Comparison of ENCODE assay signal across 30 cellular contexts in genomic region chr20:32396656-32397160, GRCh38. TPM values are rescaled to one million over a fixed set of nuclear protein-coding genes. Genes with fewer than 3 reads are reported as not detected.
DNase-seq lines count a peak whose midpoint lies in the region; ATAC-seq and TF ChIP-seq lines count a peak whose summit lies in the region.
"Had no signal": no experiment of that assay in that cellular context is flagged by ENCODE, and none has a peak within 500 bp of the region (broad histone marks: within the 10 kb centered on the region; RNA-seq: fewer than 3 reads in every experiment).

No MANE protein-coding gene starts in this region.

- no peak overlapping the region for H4K5ac ChIP-seq in IMR-90 (ENCODE audit: low read depth, low read length)

- no peaks in the 10 kb centered on the region for H3K27me3 Mint-ChIP-seq in CD4-positive, alpha-beta T cell
- H3K27me3 Mint-ChIP-seq in chondrocyte (ENCODE audit: low read depth): no peaks in the 10 kb centered on the region
- no peaks in the 10 kb centered on the region for H3K27me3 Mint-ChIP-seq in mesothelial cell of epicardium (ENCODE audit: low read depth)
- H3K27me3 Mint-ChIP-seq in natural killer cell treated with Interleukin-12 subunit alpha and Interleukin-12 subunit beta and Interleukin-15 and Interleukin-18, amount 100 ng/mL, for 72 hours: no peaks in the 10 kb centered on the region
- H3K27me3 Mint-ChIP-seq in activated T-helper 1 cell treated with anti-CD3 and anti-CD28 coated beads, Interleukin-12 subunit alpha, Interleukin-12 subunit beta, Interleukin-2, Interleukin-4 antibody, amounts not matched to agents 30 ng/mL and 10 ng/mL and 1 ng/mL, durations not matched to agents 14 hours and 24 hours and 36 hours (ENCODE audit: insufficient read depth): no peaks in the 10 kb centered on the region
- H3K27me3 Mint-ChIP-seq: activated B cell treated with CpG ODN at 0.5 μM for 24 hours had no signal

- no peak for DNase-seq in CD4-positive, alpha-beta T cell
- peak; percentile 42 for DNase-seq in IMR-90
- no peak for DNase-seq in chondrocyte (ENCODE audit: low spot score)
- no peak for DNase-seq in mesothelial cell of epicardium (ENCODE audit: low spot score in 2 of 2, unreplicated experiment in 2 of 2)
- no peak for DNase-seq in psoas muscle
- no peak for DNase-seq in natural killer cell treated with Interleukin-12 subunit alpha and Interleukin-12 subunit beta and Interleukin-15 and Interleukin-18, amount 100 ng/mL, for 72 hours (ENCODE audit: low spot score)
- no peak for DNase-seq in KBM-7
- no peak for DNase-seq in activated T-helper 1 cell treated with anti-CD3 and anti-CD28 coated beads, Interleukin-12 subunit alpha, Interleukin-12 subunit beta, Interleukin-2, Interleukin-4 antibody, amounts not matched to agents 30 ng/mL and 10 ng/mL and 1 ng/mL, durations not matched to agents 14 hours and 24 hours and 36 hours (ENCODE audit: low spot score)
- DNase-seq: activated B cell treated with CpG ODN at 0.5 μM for 24 hours; activated CD4-positive, alpha-beta T cell treated with anti-CD3 and anti-CD28 coated beads, Interleukin-2, amount 50 U/mL, for 1 hour; activated naive CD4-positive, alpha-beta T cell treated with Interleukin-2 at 50 U/mL for 16 hours; BE2C; CD8-positive, alpha-beta memory T cell; central memory CD4-positive, alpha-beta T cell; dermis blood vessel endothelial cell; DMS153; esophagus squamous epithelium; hippocampal formation; NCI-H1092 treated with DMSO at 0.1 percent for 48 hours; NCI-H1694 treated with DMSO at 0.1 percent for 48 hours; NCI-H2171 treated with DMSO at 0.1 percent for 48 hours; NCI-H510A treated with DMSO at 0.1 percent for 48 hours; pancreas; SK-N-SH; stimulated activated naive CD4-positive, alpha-beta T cell; upper lobe of left lung had no signal

- H3K36me3 Mint-ChIP-seq in CD4-positive, alpha-beta T cell (ENCODE audit: low read depth): peaks cover 78% of the 10 kb centered on the region
- peaks cover 22% of the 10 kb centered on the region for H3K36me3 Mint-ChIP-seq in chondrocyte (ENCODE audit: low read depth)
- H3K36me3 Mint-ChIP-seq in mesothelial cell of epicardium: peaks cover 46% of the 10 kb centered on the region
- peaks cover 18% of the 10 kb centered on the region for H3K36me3 Mint-ChIP-seq in natural killer cell treated with Interleukin-12 subunit alpha and Interleukin-12 subunit beta and Interleukin-15 and Interleukin-18, amount 100 ng/mL, for 72 hours
- peaks cover 33% of the 10 kb centered on the region for H3K36me3 Mint-ChIP-seq in activated T-helper 1 cell treated with anti-CD3 and anti-CD28 coated beads, Interleukin-12 subunit alpha, Interleukin-12 subunit beta, Interleukin-2, Interleukin-4 antibody, amounts not matched to agents 30 ng/mL and 10 ng/mL and 1 ng/mL, durations not matched to agents 14 hours and 24 hours and 36 hours (ENCODE audit: low read depth)

- H3K14ac ChIP-seq in IMR-90 (replicated peaks; ENCODE audit: low read depth, low read length): no peak overlapping the region

- no peak for TF ChIP-seq RAD21 in IMR-90 (IDR thresholded peaks at IDR 0.05; ENCODE audit: low read length)

- no peak overlapping the region for H3K23ac ChIP-seq in IMR-90 (ENCODE audit: low read depth, low read length)

- H3K9ac ChIP-seq in IMR-90 (ENCODE audit: low read depth, low read length): no peak overlapping the region
- H3K9ac ChIP-seq: SK-N-SH had no signal

- peaks cover 58% of the 10 kb centered on the region for H3K4me1 Mint-ChIP-seq in CD4-positive, alpha-beta T cell (ENCODE audit: low read depth)
- H3K4me1 Mint-ChIP-seq in chondrocyte (ENCODE audit: low read depth) (peaks cover 29% of the 10 kb centered on the region), mesothelial cell of epicardium (peaks cover 5% of the 10 kb centered on the region)
- H3K4me1 Mint-ChIP-seq in natural killer cell treated with Interleukin-12 subunit alpha and Interleukin-12 subunit beta and Interleukin-15 and Interleukin-18, amount 100 ng/mL, for 72 hours (ENCODE audit: low read depth in 2 of 2): peaks cover 15 to 18% of the 10 kb centered on the region in 2 donors
- H3K4me1 Mint-ChIP-seq in activated T-helper 1 cell treated with anti-CD3 and anti-CD28 coated beads, Interleukin-12 subunit alpha, Interleukin-12 subunit beta, Interleukin-2, Interleukin-4 antibody, amounts not matched to agents 30 ng/mL and 10 ng/mL and 1 ng/mL, durations not matched to agents 14 hours and 24 hours and 36 hours (ENCODE audit: low read depth): peaks cover 21% of the 10 kb centered on the region

- H3K9me3 ChIP-seq in CD4-positive, alpha-beta T cell (ENCODE audit: control insufficient read depth, low read length): no peaks in the 10 kb centered on the region
- no peaks in the 10 kb centered on the region for H3K9me3 ChIP-seq in IMR-90 (ENCODE audit: control insufficient read depth, insufficient read depth, low read length)
- H3K9me3 ChIP-seq in psoas muscle: no peaks in the 10 kb centered on the region
- H3K9me3 ChIP-seq: A549, BE2C, esophagus squamous epithelium, pancreas, SK-N-SH, suprapubic skin, upper lobe of left lung had no signal

- no peak overlapping the region for H2AK9ac ChIP-seq in IMR-90 (replicated peaks; ENCODE audit: low read depth, low read length, poor library complexity)

- peaks cover 2% of the 10 kb centered on the region; the same call in 1 of the 2 replicates for H3K4me1 ChIP-seq in IMR-90 (ENCODE audit: control insufficient read depth, insufficient read depth, low read length)
- peaks cover 8% of the 10 kb centered on the region for H3K4me1 ChIP-seq in psoas muscle
- H3K4me1 ChIP-seq: A549, BE2C, esophagus squamous epithelium, pancreas, suprapubic skin had no signal

- TF ChIP-seq CTCF in CD4-positive, alpha-beta T cell (IDR thresholded peaks at IDR 0.05): no peak
- TF ChIP-seq CTCF in IMR-90 (conservative IDR thresholded peaks at IDR 0.05; ENCODE audit: low read depth, low read length) (no peak), chondrocyte (IDR thresholded peaks at IDR 0.05) (no peak), mesothelial cell of epicardium (IDR thresholded peaks at IDR 0.05; ENCODE audit: unreplicated experiment) (no peak), psoas muscle (IDR thresholded peaks at IDR 0.05) (no peak)

- H4K8ac ChIP-seq in IMR-90 (ENCODE audit: low read depth in 2 of 2, low read length in 2 of 2): no peak overlapping the region

- H2BK5ac ChIP-seq in IMR-90 (ENCODE audit: low read depth, low read length, poor library complexity, severe bottlenecking): peak overlapping the region; percentile 44

- H3K18ac ChIP-seq in IMR-90 (ENCODE audit: low read depth, low read length): no peak overlapping the region

- no peak overlapping the region for H3K4me3 Mint-ChIP-seq in CD4-positive, alpha-beta T cell
- H3K4me3 Mint-ChIP-seq in chondrocyte (ENCODE audit: unreplicated experiment): no peak overlapping the region
- no peak overlapping the region for H3K4me3 Mint-ChIP-seq in mesothelial cell of epicardium
- no peak overlapping the region for H3K4me3 Mint-ChIP-seq in natural killer cell treated with Interleukin-12 subunit alpha and Interleukin-12 subunit beta and Interleukin-15 and Interleukin-18, amount 100 ng/mL, for 72 hours
- H3K4me3 Mint-ChIP-seq in activated T-helper 1 cell treated with anti-CD3 and anti-CD28 coated beads, Interleukin-12 subunit alpha, Interleukin-12 subunit beta, Interleukin-2, Interleukin-4 antibody, amounts not matched to agents 30 ng/mL and 10 ng/mL and 1 ng/mL, durations not matched to agents 14 hours and 24 hours and 36 hours: no peak overlapping the region
- H3K4me3 Mint-ChIP-seq: activated B cell treated with CpG ODN at 0.5 μM for 24 hours; CD8-positive, alpha-beta memory T cell; neural crest cell had no signal

- H4K20me1 ChIP-seq in IMR-90 (ENCODE audit: insufficient read depth, low read length): peaks cover 49% of the 10 kb centered on the region

- no peak overlapping the region for H3K4me3 ChIP-seq in IMR-90 (ENCODE audit: insufficient read depth, low read depth, low read length)
- no peak overlapping the region for H3K4me3 ChIP-seq in psoas muscle
- H3K4me3 ChIP-seq: A549, esophagus squamous epithelium, pancreas, skin epidermis, suprapubic skin, upper lobe of left lung had no signal

- H2AK5ac ChIP-seq in IMR-90 (ENCODE audit: low read depth, low read length): no peak overlapping the region

- H3K56ac ChIP-seq in IMR-90 (ENCODE audit: extremely low read depth, insufficient read depth, low read length): no peak overlapping the region

- in situ Hi-C loops in IMR-90 (cut with MboI; ENCODE audit: low sequenced_read_pairs): no loop called here
- in situ Hi-C loops in KBM-7 (cut with MboI; ENCODE audit: low pct_unique_long_range_greater_than_20kb, low sequenced_read_pairs): no loop called here

- H3K27ac Mint-ChIP-seq in CD4-positive, alpha-beta T cell: peak overlapping the region; percentile 69
- peak overlapping the region; percentile 69 for H3K27ac Mint-ChIP-seq in chondrocyte (ENCODE audit: unreplicated experiment)
- H3K27ac Mint-ChIP-seq in mesothelial cell of epicardium: peak overlapping the region; percentile 73
- H3K27ac Mint-ChIP-seq in natural killer cell treated with Interleukin-12 subunit alpha and Interleukin-12 subunit beta and Interleukin-15 and Interleukin-18, amount 100 ng/mL, for 72 hours: no peak overlapping the region
- no peak overlapping the region for H3K27ac Mint-ChIP-seq in activated T-helper 1 cell treated with anti-CD3 and anti-CD28 coated beads, Interleukin-12 subunit alpha, Interleukin-12 subunit beta, Interleukin-2, Interleukin-4 antibody, amounts not matched to agents 30 ng/mL and 10 ng/mL and 1 ng/mL, durations not matched to agents 14 hours and 24 hours and 36 hours
- H3K27ac Mint-ChIP-seq: activated B cell treated with CpG ODN at 0.5 μM for 24 hours had no signal

- POLR2A ChIA-PET in CD4-positive, alpha-beta T cell (lab: Charles Lee): no interaction called here
- POLR2A ChIA-PET in IMR-90 (lab: Charles Lee; ENCODE audit: unreplicated experiment): no interaction called here

- WGBS in IMR-90 (ENCODE audit: extremely low coverage in 2 of 2, insufficient read length in 1 of 2), 2 experiments: no CpG with 5 or more reads among the region's 3 CpGs
- 81 to 91% (median 85%) methylated on average over 3 of the region's 3 CpGs for WGBS in psoas muscle, 3 donors

- BruUV-seq in IMR-90 (replicated peaks; lab: Mats Ljungman, UMichigan): no TSS peak

- H3K4me2 ChIP-seq in IMR-90 (ENCODE audit: low read depth, low read length): no peak overlapping the region
- H3K4me2 ChIP-seq: A549, SK-N-SH had no signal

- H3K27ac ChIP-seq in CD4-positive, alpha-beta T cell (ENCODE audit: low read depth, low read length): no peak overlapping the region
- H3K27ac ChIP-seq in IMR-90 (ENCODE audit: insufficient read depth, low read length): no peak overlapping the region
- no peak overlapping the region for H3K27ac ChIP-seq in psoas muscle
- H3K27ac ChIP-seq: A549, esophagus squamous epithelium, pancreas, skin epidermis, suprapubic skin, upper lobe of left lung had no signal

- CTCF ChIA-PET in CD4-positive, alpha-beta T cell (lab: Charles Lee): interaction anchor here (0.7 to 1.5 kb wide), 2 partner anchors 19 to 37 kb away, joined by 3 to 4 read pairs; no protein-coding TSS in a partner anchor
- CTCF ChIA-PET in IMR-90 (lab: Yijun Ruan, JAX): interaction anchor here (0.5 to 0.6 kb wide), 2 partner anchors 292 to 936 kb away, joined by 4 to 6 read pairs; no protein-coding TSS in a partner anchor

- H3K9me1 ChIP-seq in IMR-90 (ENCODE audit: insufficient read depth, low read length): peaks cover 8% of the 10 kb centered on the region; the same call in 1 of the 2 replicates

- no peak overlapping the region for H2BK120ac ChIP-seq in IMR-90 (ENCODE audit: low read depth, low read length)

- H3K36me3 ChIP-seq in IMR-90 (ENCODE audit: control insufficient read depth, insufficient read depth, low read length) (0 out of 2 replicates have a peak, but pooled peaks cover 3% of the 10 kb centered on the region), psoas muscle (ENCODE audit: insufficient read depth in 1 of 2, low read depth in 1 of 2) (peaks cover 0 to 2% of the 10 kb centered on the region in 2 donors)
- H3K36me3 ChIP-seq: pancreas, suprapubic skin had no signal

- dilution Hi-C loops in IMR-90 (cut with HindIII; ENCODE audit: low sequenced_read_pairs, unreplicated experiment): no loop called here

- ATAC-seq in CD4-positive, alpha-beta T cell (ENCODE audit: poor library complexity): no peak
- ATAC-seq in IMR-90 (ENCODE audit: low read depth) (peak; percentile 81), psoas muscle (no peak)
- ATAC-seq in natural killer cell treated with Interleukin-12 subunit alpha and Interleukin-12 subunit beta and Interleukin-15 and Interleukin-18, amount 100 ng/mL, for 72 hours: no peak
- ATAC-seq: A549 had no signal

- H4K91ac ChIP-seq in IMR-90 (ENCODE audit: insufficient read depth, low read depth, low read length): no peak overlapping the region

- no peaks in the 10 kb centered on the region for H3K27me3 ChIP-seq in CD4-positive, alpha-beta T cell (ENCODE audit: control insufficient read depth, insufficient read depth, low read length)
- H3K27me3 ChIP-seq in IMR-90 (ENCODE audit: control insufficient read depth, insufficient read depth, low read length) (no peaks in the 10 kb centered on the region), psoas muscle (ENCODE audit: insufficient read depth in 3 of 3, low read length in 2 of 3) (no peaks in the 10 kb centered on the region)
- H3K27me3 ChIP-seq: BE2C, esophagus squamous epithelium, pancreas, suprapubic skin, upper lobe of left lung had no signal

- H3K9me3 Mint-ChIP-seq in CD4-positive, alpha-beta T cell: peaks cover 7% of the 10 kb centered on the region
- peaks cover 8% of the 10 kb centered on the region for H3K9me3 Mint-ChIP-seq in chondrocyte (ENCODE audit: low read depth)
- peaks cover 12% of the 10 kb centered on the region for H3K9me3 Mint-ChIP-seq in mesothelial cell of epicardium
- no peaks in the 10 kb centered on the region for H3K9me3 Mint-ChIP-seq in natural killer cell treated with Interleukin-12 subunit alpha and Interleukin-12 subunit beta and Interleukin-15 and Interleukin-18, amount 100 ng/mL, for 72 hours
- H3K9me3 Mint-ChIP-seq in activated T-helper 1 cell treated with anti-CD3 and anti-CD28 coated beads, Interleukin-12 subunit alpha, Interleukin-12 subunit beta, Interleukin-2, Interleukin-4 antibody, amounts not matched to agents 30 ng/mL and 10 ng/mL and 1 ng/mL, durations not matched to agents 14 hours and 24 hours and 36 hours: no peaks in the 10 kb centered on the region
- H3K9me3 Mint-ChIP-seq: neural crest cell had no signal

- H3K4ac ChIP-seq in IMR-90 (ENCODE audit: low read depth, low read length): no peak overlapping the region

- H2BK20ac ChIP-seq in IMR-90 (ENCODE audit: low read depth, low read length): no peak overlapping the region

- intact Hi-C loops in CD4-positive, alpha-beta T cell (cut with DNase I, micrococcal nuclease): no loop called here
- intact Hi-C loops in IMR-90 (cut with micrococcal nuclease): loop anchor here (5.0 kb wide), 1 partner anchor 34 kb away; no protein-coding TSS in a partner anchor
- intact Hi-C loops in psoas muscle (cut with DNase I): no loop called here
- intact Hi-C loops in activated T-helper 1 cell treated with anti-CD3 and anti-CD28 coated beads, Interleukin-12 subunit alpha, Interleukin-12 subunit beta, Interleukin-2, Interleukin-4 antibody, amounts not matched to agents 30 ng/mL and 10 ng/mL and 1 ng/mL, durations not matched to agents 14 hours and 24 hours and 36 hours (cut with micrococcal nuclease): no loop called here

- TF ChIP-seq POLR2A in IMR-90 (IDR thresholded peaks at IDR 0.05; ENCODE audit: low read depth, low read length): no peak

- peaks cover 24 to 63% of the 10 kb centered on the region in 2 experiments for H3K79me1 ChIP-seq in IMR-90 (ENCODE audit: low read depth in 1 of 2, low read length in 2 of 2)

- H2BK15ac ChIP-seq in IMR-90 (ENCODE audit: low read depth, low read length): no peak overlapping the region

- no peak overlapping the region for H2AFZ ChIP-seq in IMR-90 (replicated peaks; ENCODE audit: low read length, poor library complexity)

RNA-seq across cellular contexts. Expression of gene ASXL1, which starts 38.6 kb away (rescaled TPM):
- total RNA-seq in CD4-positive, alpha-beta T cell: 100 to 1,000 TPM; 213 to 222 TPM
- total RNA-seq in IMR-90 (2012; rRNA removed) (29.9 and 33.3 TPM in 2 replicates), chondrocyte (59.9 to 92.6 TPM (median 78.9 TPM) in 3 replicates), mesothelial cell of epicardium (173 to 182 TPM (median 173 TPM) in 3 replicates), psoas muscle (10 to 100 TPM; 22.4 to 52.0 (median 41.5) TPM)
- polyA plus RNA-seq in IMR-90 (2012; rRNA removed) (35.2 and 37.1 TPM in 2 replicates), psoas muscle (10 to 100 TPM; 18.5 to 23.2 (median 21.5) TPM)
- polyA plus RNA-seq in IMR-90 (2012; cell fraction: cytosol; rRNA removed): 14.9 and 24.1 TPM in 2 replicates
- polyA plus RNA-seq in IMR-90 (2012; cell fraction: nucleus; rRNA removed; ENCODE audit: low replicate concordance): 156 and 211 TPM in 2 replicates
- 100 to 1,000 TPM; 119 to 214 TPM for total RNA-seq in natural killer cell treated with Interleukin-12 subunit alpha and Interleukin-12 subunit beta and Interleukin-15 and Interleukin-18, amount 100 ng/mL, for 72 hours
- 136 and 142 TPM in 2 replicates for total RNA-seq in activated T-helper 1 cell treated with anti-CD3 and anti-CD28 coated beads, Interleukin-12 subunit alpha, Interleukin-12 subunit beta, Interleukin-2, Interleukin-4 antibody, amounts not matched to agents 30 ng/mL and 10 ng/mL and 1 ng/mL, durations not matched to agents 14 hours and 24 hours and 36 hours

Comparison
In these comparisons a context has a peak if more than half of its experiments do, and no peak if none do; other contexts are left out.
1. H3K27ac Mint-ChIP-seq: peak in CD4-positive, alpha-beta T cell (single experiment), chondrocyte (single experiment) and mesothelial cell of epicardium (single experiment); none in natural killer cell treated with Interleukin-12 subunit alpha and Interleukin-12 subunit beta and Interleukin-15 and Interleukin-18, amount 100 ng/mL, for 72 hours (0 of 2) and activated T-helper 1 cell treated with anti-CD3 and anti-CD28 coated beads, Interleukin-12 subunit alpha, Interleukin-12 subunit beta, Interleukin-2, Interleukin-4 antibody, amounts not matched to agents 30 ng/mL and 10 ng/mL and 1 ng/mL, durations not matched to agents 14 hours and 24 hours and 36 hours (single experiment).